In genomic region chr19:49499030-49499670, GRCh38 we compare ENCODE assay signal across 10 cellular contexts. TPM values are rescaled to one million over a fixed set of nuclear protein-coding genes. Genes with fewer than 3 reads are reported as not detected.
A peak's percentile ranks its signal among the peaks of the same experiment; 100 is the strongest.
DNase-seq lines count a peak whose midpoint lies in the region; ATAC-seq and TF ChIP-seq lines count a peak whose summit lies in the region.
"Had no signal": no experiment of that assay in that cellular context is flagged by ENCODE, and none has a peak within 500 bp of the region (broad histone marks: within the 10 kb centered on the region; RNA-seq: fewer than 3 reads in every experiment).

No MANE protein-coding gene starts in this region.

- H3K4me3 ChIP-seq in A673 (ENCODE audit: low read depth, low read length, poor library complexity, severe bottlenecking), result peak overlapping the region; percentile 82
- peak overlapping the region; percentile 16; the same call in 1 of the 2 replicates for H3K4me3 ChIP-seq in HUES64 (ENCODE audit: low read length)
- peak overlapping the region; percentile 71 for H3K4me3 ChIP-seq in mononuclear cell (ENCODE audit: low read length)

- intact Hi-C loops in A673 (cut with micrococcal nuclease; ENCODE audit: unreplicated experiment) (loop anchor here (5.0 to 10.0 kb wide), 2 partner anchors 353 to 376 kb away; partner anchors contain the start of genes AKT1S1, PTOV1 and TBC1D17), left colon (cut with DNase I, micrococcal nuclease) (no loop called here)

- POLR2A ChIA-PET in A673 (lab: Charles Lee; ENCODE audit: low non-redundant PET), result interaction anchor here (0.5 kb wide), 1 partner anchor 20 kb away, joined by 8 read pairs; no protein-coding TSS in a partner anchor

- peaks cover 51% of the 10 kb centered on the region for H3K4me1 Mint-ChIP-seq in activated naive CD8-positive, alpha-beta T cell (ENCODE audit: low read depth)

- no peak for TF ChIP-seq CTCF in A673 (conservative IDR thresholded peaks at IDR 0.05; ENCODE audit: low read depth, low read length)

- H3K27me3 Mint-ChIP-seq in activated naive CD8-positive, alpha-beta T cell, result no peaks in the 10 kb centered on the region

- H3K36me3 Mint-ChIP-seq in activated naive CD8-positive, alpha-beta T cell, result peaks cover 22% of the 10 kb centered on the region

- H3K9me3 Mint-ChIP-seq in activated naive CD8-positive, alpha-beta T cell (ENCODE audit: low read depth), result no peaks in the 10 kb centered on the region

- peak overlapping the region; percentile 98 for H3K27ac Mint-ChIP-seq in activated naive CD8-positive, alpha-beta T cell

- H3K27me3 ChIP-seq in A673 (replicated peaks; ENCODE audit: insufficient read depth, low read depth, low read length, poor library complexity) (no peaks in the 10 kb centered on the region), HUES64 (ENCODE audit: insufficient read depth, low read length) (no peaks in the 10 kb centered on the region), mononuclear cell (ENCODE audit: insufficient read depth, low read length) (no peaks in the 10 kb centered on the region)

- H3K36me3 ChIP-seq in A673 (ENCODE audit: insufficient read depth, low read length, poor library complexity, severe bottlenecking) (peaks cover 38% of the 10 kb centered on the region), HUES64 (ENCODE audit: insufficient read depth, low read length) (peaks cover 33% of the 10 kb centered on the region)

- CTCF ChIA-PET in A673 (lab: Charles Lee), result interaction anchor here (0.6 to 1.4 kb wide), 2 partner anchors 14 to 47 kb away, joined by 3 to 8 read pairs; no protein-coding TSS in a partner anchor

- H3K4me3 Mint-ChIP-seq in activated naive CD8-positive, alpha-beta T cell, result peak overlapping the region; percentile 98

- no peak for ATAC-seq in left colon

- DNase-seq in A673 (ENCODE audit: low spot score), result no peak
- DNase-seq in HCEC 1CT, result no peak
- DNase-seq in GF-D8 (lab: John Stamatoyannopoulos, UW), result no peak
- DNase-seq in left colon, result no peak
- no peak for DNase-seq in NCI-H2029 treated with DMSO at 0.1 percent for 48 hours (lab: John Stamatoyannopoulos, UW)
- DNase-seq: DMS79 treated with DMSO at 0.1 percent for 48 hours, NCI-H345 had no signal

- H3K4me1 ChIP-seq in A673 (ENCODE audit: insufficient read depth, low read length, poor library complexity, severe bottlenecking) (peaks cover 44% of the 10 kb centered on the region), HUES64 (ENCODE audit: insufficient read depth, low read length) (peaks cover 24% of the 10 kb centered on the region), mononuclear cell (ENCODE audit: insufficient read depth, low read length) (peaks cover 74% of the 10 kb centered on the region)

- H3K27ac ChIP-seq in A673 (ENCODE audit: low read depth, low read length, poor library complexity, severe bottlenecking), result peak overlapping the region; percentile 99
- H3K27ac ChIP-seq in HUES64 (ENCODE audit: low read depth, low read length), result peak overlapping the region; percentile 94

- no TSS peak for BruUV-seq in A673 (replicated peaks; lab: Mats Ljungman, UMichigan)

- WGBS in HUES64, result 95% methylated on average over 19 of the region's 19 CpGs

- H3K9me3 ChIP-seq in A673 (ENCODE audit: low read depth, low read length, poor library complexity, severe bottlenecking) (no peaks in the 10 kb centered on the region), HUES64 (ENCODE audit: insufficient read depth, low read depth, low read length) (no peaks in the 10 kb centered on the region), mononuclear cell (ENCODE audit: low read depth, low read length) (no peaks in the 10 kb centered on the region)

- H3K9ac ChIP-seq in HUES64 (ENCODE audit: low read depth, low read length), result peak overlapping the region; percentile 33

RNA-seq across cellular contexts. Expression of gene RPS11, which starts 2.9 kb away (rescaled TPM):
- total RNA-seq in A673 (2021), result 2,088 and 2,093 TPM in 2 replicates
- 2,364 TPM for polyA plus RNA-seq in HUES64 (2013, experiment 1 of 2)
- 2,511 TPM for polyA plus RNA-seq in HUES64 (2013, experiment 2 of 2)
- 8,046 TPM for total RNA-seq in mononuclear cell
- total RNA-seq in left colon, result 1,000 to 10,000 TPM; 1,501 to 1,657 TPM

RNA-seq across cellular contexts. Expression of gene RPL13A, which starts 11.7 kb away (rescaled TPM):
- total RNA-seq in A673 (2021) (2,390 and 2,393 TPM in 2 replicates), mononuclear cell (4,457 TPM), left colon (1,000 to 10,000 TPM; 2,164 to 2,325 TPM)
- polyA plus RNA-seq in HUES64 (2013, experiment 1 of 2), result 2,534 TPM
- polyA plus RNA-seq in HUES64 (2013, experiment 2 of 2), result 2,729 TPM

RNA-seq across cellular contexts. Expression of gene FCGRT, which starts 13.3 kb away (rescaled TPM):
- 396 and 482 TPM in 2 replicates for total RNA-seq in A673 (2021)
- polyA plus RNA-seq in HUES64 (2013, experiment 1 of 2), result 14.3 TPM
- polyA plus RNA-seq in HUES64 (2013, experiment 2 of 2), result 24.0 TPM
- total RNA-seq in mononuclear cell, result 123 TPM
- 100 to 1,000 TPM; 411 to 508 TPM for total RNA-seq in left colon

RNA-seq across cellular contexts. Expression of gene FLT3LG, which starts 25.1 kb away (rescaled TPM):
- total RNA-seq in A673 (2021), result 6.5 and 6.9 TPM in 2 replicates
- 0.85 TPM for polyA plus RNA-seq in HUES64 (2013, experiment 1 of 2)
- 1.1 TPM for polyA plus RNA-seq in HUES64 (2013, experiment 2 of 2)
- 49.6 TPM for total RNA-seq in mononuclear cell
- 1 to 10 TPM; 3.4 to 6.4 TPM for total RNA-seq in left colon

RNA-seq across cellular contexts. Expression of gene RCN3, which starts 28.7 kb away (rescaled TPM):
- 82.9 and 95.3 TPM in 2 replicates for total RNA-seq in A673 (2021)
- 3.3 TPM for polyA plus RNA-seq in HUES64 (2013, experiment 1 of 2)
- polyA plus RNA-seq in HUES64 (2013, experiment 2 of 2), result 3.6 TPM
- 1.6 TPM for total RNA-seq in mononuclear cell
- total RNA-seq in left colon, result 10 to 100 TPM; 18.2 to 21.7 TPM

Comparison
In these comparisons a context has a peak if more than half of its experiments do, and no peak if none do; other contexts are left out.
1. H3K4me3 ChIP-seq: peak in every context shown above with its lines; median percentile 82 in A673; 71 in mononuclear cell; 16 in HUES64.